In genomic region chr3:125051715-125052581, GRCh38 we compare ENCODE assay signal across 8 cellular contexts. TPM values are rescaled to one million over a fixed set of nuclear protein-coding genes. Genes with fewer than 3 reads are reported as not detected.
DNase-seq lines count a peak whose midpoint lies in the region; ATAC-seq and TF ChIP-seq lines count a peak whose summit lies in the region.

No MANE protein-coding gene starts in this region.

- peak overlapping the region; percentile 73 for H3K27ac Mint-ChIP-seq in activated naive CD4-positive, alpha-beta T cell treated with anti-CD3 and anti-CD28 coated beads, Interleukin-2, amount 50 U/mL, for 24 hours
- no peak overlapping the region for H3K27ac Mint-ChIP-seq in Calu3 (ENCODE audit: unreplicated experiment)

- H3K9me2 ChIP-seq in hepatocyte (replicated peaks; ENCODE audit: insufficient read depth) = no peaks in the 10 kb centered on the region

- DNase-seq in GM19240 (ENCODE audit: insufficient read length, low spot score) (peak; percentile 47), SJSA1 (ENCODE audit: low read depth in 1 of 2, low spot score in 2 of 2) (peak; percentile 60 to 76), hepatocyte (ENCODE audit: low spot score) (no peak), Calu3 (no peak), omental fat pad (ENCODE audit: low spot score) (no peak)
- DNase-seq in stimulated activated CD4-positive, alpha-beta T cell treated with anti-CD3 and anti-CD28 coated beads, Interleukin-12 subunit alpha, Interleukin-12 subunit beta, amount 100 ng/mL, for 4 hours = peak; percentile 49

- H3K4me3 ChIP-seq in SJSA1 (peak overlapping the region; percentile 6), hepatocyte (no peak overlapping the region)

- peaks cover 10% of the 10 kb centered on the region for H3K36me3 Mint-ChIP-seq in activated naive CD4-positive, alpha-beta T cell treated with anti-CD3 and anti-CD28 coated beads, Interleukin-2, amount 50 U/mL, for 24 hours
- peaks cover 6% of the 10 kb centered on the region for H3K36me3 Mint-ChIP-seq in Calu3 (ENCODE audit: insufficient read depth, unreplicated experiment)

- ATAC-seq in HG02759 (IDR thresholded peaks at IDR 0.05; ENCODE audit: unreplicated experiment) (no peak), omental fat pad (ENCODE audit: low FRiP score) (no peak)

- peak overlapping the region; percentile 85 for H3K27ac ChIP-seq in SJSA1
- H3K27ac ChIP-seq in hepatocyte = peak overlapping the region; percentile 57

- H3K27me3 ChIP-seq in SJSA1 (replicated peaks) (no peaks in the 10 kb centered on the region), hepatocyte (no peaks in the 10 kb centered on the region)

- WGBS in hepatocyte (ENCODE audit: low lambda C conversion rate, missing lambda C conversion rate) = 24% methylated on average over 12 of the region's 14 CpGs

- peaks cover 52% of the 10 kb centered on the region for H3K4me1 ChIP-seq in SJSA1 (replicated peaks)
- peaks cover 26% of the 10 kb centered on the region for H3K4me1 ChIP-seq in hepatocyte (ENCODE audit: insufficient read depth)

- TF ChIP-seq CTCF in hepatocyte (IDR thresholded peaks at IDR 0.05; ENCODE audit: poor library complexity) = no peak
- no peak for TF ChIP-seq CTCF in Calu3 (IDR thresholded peaks at IDR 0.05; ENCODE audit: unreplicated experiment)
- no peak for TF ChIP-seq CTCF in omental fat pad (IDR thresholded peaks at IDR 0.05)

- peaks cover 45% of the 10 kb centered on the region for H3K79me2 ChIP-seq in hepatocyte

- H3K36me3 ChIP-seq in SJSA1 = peaks cover 53% of the 10 kb centered on the region
- H3K36me3 ChIP-seq in hepatocyte (replicated peaks; ENCODE audit: insufficient read depth, low read depth) = no peaks in the 10 kb centered on the region

- BruUV-seq in Calu3 (replicated peaks; lab: Mats Ljungman, UMichigan) = no TSS peak

- H3K4me2 ChIP-seq in hepatocyte = peak overlapping the region; percentile 85

- H3K9me3 Mint-ChIP-seq in activated naive CD4-positive, alpha-beta T cell treated with anti-CD3 and anti-CD28 coated beads, Interleukin-2, amount 50 U/mL, for 24 hours = no peaks in the 10 kb centered on the region
- H3K9me3 Mint-ChIP-seq in Calu3 (ENCODE audit: low read depth, unreplicated experiment) = no peaks in the 10 kb centered on the region

- H3K4me3 Mint-ChIP-seq in activated naive CD4-positive, alpha-beta T cell treated with anti-CD3 and anti-CD28 coated beads, Interleukin-2, amount 50 U/mL, for 24 hours = peak overlapping the region; percentile 94
- no peak overlapping the region for H3K4me3 Mint-ChIP-seq in Calu3 (ENCODE audit: low read depth, unreplicated experiment)

- CTCF ChIA-PET in Calu3 (lab: Charles Lee) = interaction anchor here (0.6 kb wide), 1 partner anchor 213 kb away, joined by 4 read pairs; no protein-coding TSS in a partner anchor

- H3K9me3 ChIP-seq in SJSA1 (replicated peaks) (no peaks in the 10 kb centered on the region), hepatocyte (ENCODE audit: low read depth) (no peaks in the 10 kb centered on the region)

- no peak overlapping the region for H2AFZ ChIP-seq in hepatocyte

- peaks cover 78% of the 10 kb centered on the region for H3K4me1 Mint-ChIP-seq in activated naive CD4-positive, alpha-beta T cell treated with anti-CD3 and anti-CD28 coated beads, Interleukin-2, amount 50 U/mL, for 24 hours
- H3K4me1 Mint-ChIP-seq in Calu3 (ENCODE audit: low read depth, unreplicated experiment) = peaks cover 10% of the 10 kb centered on the region

- no peaks in the 10 kb centered on the region for H3K27me3 Mint-ChIP-seq in activated naive CD4-positive, alpha-beta T cell treated with anti-CD3 and anti-CD28 coated beads, Interleukin-2, amount 50 U/mL, for 24 hours
- peaks cover 89% of the 10 kb centered on the region for H3K27me3 Mint-ChIP-seq in Calu3 (ENCODE audit: unreplicated experiment)

- peaks cover 9% of the 10 kb centered on the region for H4K20me1 ChIP-seq in hepatocyte (ENCODE audit: insufficient read depth, poor library complexity, severe bottlenecking)

- intact Hi-C loops in Calu3 (cut with micrococcal nuclease; ENCODE audit: unreplicated experiment) = loop anchor here (10.0 kb wide), 1 partner anchor 127 kb away; no protein-coding TSS in a partner anchor

RNA-seq across cellular contexts. Expression of gene HEG1, which starts 3.8 kb away (rescaled TPM):
- 21.6 and 24.0 TPM in 2 replicates for total RNA-seq in SJSA1 (2014; rRNA removed; shearing (Covaris generic))
- total RNA-seq in hepatocyte = 25.1 and 27.2 TPM in 2 replicates
- polyA plus RNA-seq in hepatocyte = 22.5 and 27.3 TPM in 2 replicates
- 0.51 and 0.97 TPM in 2 replicates for total RNA-seq in Calu3 (2022)
- total RNA-seq in omental fat pad = 100 to 1,000 TPM in 3 of 4 donors, 10 to 100 TPM in 1; 95.2 to 238 (median 147) TPM

Comparison
In these comparisons a context has a peak if more than half of its experiments do, and no peak if none do; other contexts are left out.
1. DNase-seq: peak in GM19240 (single experiment), SJSA1 (2 of 2) and stimulated activated CD4-positive, alpha-beta T cell treated with anti-CD3 and anti-CD28 coated beads, Interleukin-12 subunit alpha, Interleukin-12 subunit beta, amount 100 ng/mL, for 4 hours (single experiment); none in hepatocyte (single experiment), Calu3 (single experiment) and omental fat pad (single experiment).
2. RNA of gene HEG1, which starts 3.8 kb away (total RNA-seq): 95.2 to 238 TPM in omental fat pad, 25.1 to 27.2 TPM in hepatocyte and 21.6 to 24.0 TPM in SJSA1; 0.51 to 0.97 TPM in Calu3; every median in the first group is over 10 times any median in the second.